In genomic region chr11:34676227-34676626, GRCh38 we compare ENCODE assay signal across 19 cellular contexts. TPM values are rescaled to one million over a fixed set of nuclear protein-coding genes. Genes with fewer than 3 reads are reported as not detected.
DNase-seq lines count a peak whose midpoint lies in the region; ATAC-seq and TF ChIP-seq lines count a peak whose summit lies in the region.
"Had no signal": no experiment of that assay in that cellular context is flagged by ENCODE, and none has a peak within 500 bp of the region (broad histone marks: within the 10 kb centered on the region; RNA-seq: fewer than 3 reads in every experiment).

No MANE protein-coding gene starts in this region.

- no peak overlapping the region for H3K4me3 Mint-ChIP-seq in T-helper 17 cell
- H3K4me3 Mint-ChIP-seq: CD4-positive, alpha-beta memory T cell had no signal

- H3K4me1 Mint-ChIP-seq in T-helper 17 cell: no peaks in the 10 kb centered on the region
- H3K4me1 Mint-ChIP-seq: CD4-positive, alpha-beta memory T cell had no signal

- H3K9me3 ChIP-seq in right lobe of liver (no peaks in the 10 kb centered on the region), T-helper 17 cell (ENCODE audit: control insufficient read depth, low read length, poor library complexity, severe bottlenecking) (no peaks in the 10 kb centered on the region)

- H3K27ac ChIP-seq in VCaP (peak overlapping the region; percentile 48), right lobe of liver (no peak overlapping the region)
- H3K27ac ChIP-seq: GM23248 had no signal

- intact Hi-C loops in right lobe of liver (cut with DNase I): no loop called here

- DNase-seq in left lobe of liver (ENCODE audit: low spot score) (no peak), right lobe of liver (no peak), NCI-H748 (lab: John Stamatoyannopoulos, UW; ENCODE audit: unreplicated experiment) (no peak), T1000 (lab: John Stamatoyannopoulos, UW) (no peak), T-helper 17 cell (no peak)
- DNase-seq: C1 segment of cervical spinal cord; CD4-positive, alpha-beta memory T cell; COR-L47; DMS153; DMS79 treated with DMSO at 0.1 percent for 48 hours; GF-D8; GM23248; H7; HCEC 1CT had no signal

- no peak for TF ChIP-seq POLR2A in right lobe of liver (IDR thresholded peaks at IDR 0.05)

- H3K27me3 ChIP-seq in right lobe of liver: no peaks in the 10 kb centered on the region

- H3K36me3 ChIP-seq in right lobe of liver: no peaks in the 10 kb centered on the region

- TF ChIP-seq CTCF in VCaP (conservative IDR thresholded peaks at IDR 0.05): no peak
- TF ChIP-seq CTCF in right lobe of liver (IDR thresholded peaks at IDR 0.05): no peak

- no peaks in the 10 kb centered on the region for H3K4me1 ChIP-seq in right lobe of liver

- H3K36me3 Mint-ChIP-seq in T-helper 17 cell (ENCODE audit: low read depth): no peaks in the 10 kb centered on the region
- H3K36me3 Mint-ChIP-seq: CD4-positive, alpha-beta memory T cell had no signal

- H3K27me3 Mint-ChIP-seq in T-helper 17 cell: peaks cover 29% of the 10 kb centered on the region

- H3K27ac Mint-ChIP-seq in T-helper 17 cell: no peak overlapping the region
- H3K27ac Mint-ChIP-seq: CD4-positive, alpha-beta memory T cell had no signal

- no peak overlapping the region for H3K4me3 ChIP-seq in right lobe of liver
- H3K4me3 ChIP-seq: GM23248 had no signal

- ATAC-seq in left lobe of liver: peak; percentile 37
- ATAC-seq in right lobe of liver: peak; percentile 47 to 74 (median 54)
- no peak for ATAC-seq in T-helper 17 cell

- 17% methylated on average over 1 of the region's 1 CpG for whole genome bisulfite sequencing in right lobe of liver (ENCODE audit: insufficient coverage, low coverage, low lambda C conversion rate, missing lambda C conversion rate)

RNA-seq across cellular contexts. Expression of gene EHF, which starts 55.3 kb away (rescaled TPM):
- total RNA-seq in left lobe of liver (2.8 TPM), right lobe of liver (1 to 10 TPM in 5 of 6 experiments, under 1 TPM in 1; 1.00 to 3.3 (median 1.5) TPM), T-helper 17 cell (under 1 TPM; 0.34 to 0.65 TPM)
- total RNA-seq: A172; A673; CD4-positive, alpha-beta memory T cell; G401; GM23248; H1 had no signal
